11 cellular contexts compared by ENCODE assay signal in the genomic region with DNA sequence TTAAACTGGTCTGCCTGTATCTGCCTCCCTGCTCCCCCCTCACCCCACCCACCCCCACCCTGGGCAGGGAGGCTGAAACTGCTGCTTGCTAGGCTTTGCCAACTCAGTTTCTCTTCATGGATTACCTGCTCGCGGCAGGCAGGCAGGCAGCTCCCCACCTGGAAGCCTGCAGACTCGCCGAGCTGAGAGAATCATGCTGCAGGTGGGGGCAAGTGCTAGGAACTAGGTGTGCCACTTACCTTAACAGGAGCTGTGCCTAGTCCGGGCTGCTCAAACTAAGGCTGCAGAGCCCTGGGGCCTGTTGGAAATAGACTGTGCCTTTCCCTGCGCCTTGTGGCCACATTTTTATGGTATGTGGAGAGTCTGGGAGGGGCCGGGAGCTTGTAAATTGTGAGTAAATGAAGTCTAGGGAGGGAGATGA. TPM values are rescaled to one million over a fixed set of nuclear protein-coding genes. Genes with fewer than 3 reads are reported as not detected.
DNase-seq lines count a peak whose midpoint lies in the region; ATAC-seq, FAIRE-seq and TF ChIP-seq lines count a peak whose summit lies in the region.
"Had no signal": no experiment of that assay in that cellular context is flagged by ENCODE, and none has a peak within 500 bp of the region (broad histone marks: within the 10 kb centered on the region; RNA-seq: fewer than 3 reads in every experiment).

No MANE protein-coding gene starts in this region.

- peak overlapping the region; percentile 67 for H3K27ac Mint-ChIP-seq in activated CD4-positive, alpha-beta T cell treated with anti-CD3 and anti-CD28 coated beads, Interleukin-2, amount 10 ng/mL, durations not matched to agents 24 days and 14 days
- peak overlapping the region; percentile 83 for H3K27ac Mint-ChIP-seq in WTC11
- no peak overlapping the region for H3K27ac Mint-ChIP-seq in stimulated activated naive CD8-positive, alpha-beta T cell treated with anti-CD3 and anti-CD28 coated beads, Interleukin-15, amount 100 ng/mL, for 72 hours

- peaks cover 63% of the 10 kb centered on the region for H3K4me1 Mint-ChIP-seq in activated CD4-positive, alpha-beta T cell treated with anti-CD3 and anti-CD28 coated beads, Interleukin-2, amount 10 ng/mL, durations not matched to agents 24 days and 14 days
- peaks cover 71% of the 10 kb centered on the region for H3K4me1 Mint-ChIP-seq in WTC11
- peaks cover 91% of the 10 kb centered on the region for H3K4me1 Mint-ChIP-seq in stimulated activated naive CD8-positive, alpha-beta T cell treated with anti-CD3 and anti-CD28 coated beads, Interleukin-15, amount 100 ng/mL, for 72 hours

- in situ Hi-C loops in HepG2 (cut with HindIII; ENCODE audit: extremely low pct_ligation_motif_present, low pct_unique_long_range_greater_than_20kb) = no loop called here

- no TSS peak for BruUV-seq in HepG2 (replicated peaks; lab: Mats Ljungman, UMichigan)

- H4K20me1 ChIP-seq in HepG2 (ENCODE audit: insufficient read depth, low read length) = no peaks in the 10 kb centered on the region

- ATAC-seq in WTC11 (no peak), esophagus mucosa (peak; percentile 84), SK-N-SH treated with all-trans-retinoic acid at 6 μM for 48 hours (no peak), HG02763 (IDR thresholded peaks at IDR 0.05; ENCODE audit: unreplicated experiment) (no peak), HepG2 (no peak)
- ATAC-seq in stimulated activated naive CD8-positive, alpha-beta T cell treated with anti-CD3 and anti-CD28 coated beads, Interleukin-15, amount 100 ng/mL, for 72 hours = no peak
- ATAC-seq: heart left ventricle had no signal

- no peak for FAIRE-seq in HepG2 (lab: Jason Lieb, UNC)

- H3K4me3 ChIP-seq in HepG2 (replicated peaks in 1 of 3; ENCODE audit: insufficient read depth in 1 of 3, low read depth in 2 of 3, low read length in 3 of 3) = no peak overlapping the region
- H3K4me3 ChIP-seq: heart left ventricle had no signal

- intact Hi-C loops in activated CD4-positive, alpha-beta T cell treated with anti-CD3 and anti-CD28 coated beads, Interleukin-2, amount 10 ng/mL, durations not matched to agents 24 days and 14 days (cut with micrococcal nuclease) = loop anchor here (2.0 kb wide), 1 partner anchor 20 kb away; no protein-coding TSS in a partner anchor
- intact Hi-C loops in HepG2 (cut with micrococcal nuclease; ENCODE audit: unreplicated experiment) = no loop called here

- no peaks in the 10 kb centered on the region for H3K9me3 ChIP-seq in HepG2 (ENCODE audit: low read length)
- H3K9me3 ChIP-seq: heart left ventricle had no signal

- WGBS in HepG2 (ENCODE audit: low lambda C conversion rate) = 100% methylated on average over 6 of the region's 7 CpGs

- H3K9me3 Mint-ChIP-seq in activated CD4-positive, alpha-beta T cell treated with anti-CD3 and anti-CD28 coated beads, Interleukin-2, amount 10 ng/mL, durations not matched to agents 24 days and 14 days = no peaks in the 10 kb centered on the region
- H3K9me3 Mint-ChIP-seq in WTC11 = no peaks in the 10 kb centered on the region
- H3K9me3 Mint-ChIP-seq in stimulated activated naive CD8-positive, alpha-beta T cell treated with anti-CD3 and anti-CD28 coated beads, Interleukin-15, amount 100 ng/mL, for 72 hours = no peaks in the 10 kb centered on the region

- TF ChIP-seq POLR2A in HepG2 (IDR thresholded peaks at IDR 0.05; ENCODE audit: insufficient read depth in 1 of 2, low read depth in 2 of 2, low read length in 2 of 2) = no peak

- H3K4me1 ChIP-seq in HepG2 (ENCODE audit: insufficient read depth, low read length) = peaks cover 38% of the 10 kb centered on the region

- H3K9ac ChIP-seq in HepG2 (ENCODE audit: insufficient read depth, low read depth, low read length) = no peak overlapping the region

- H3K27me3 Mint-ChIP-seq in activated CD4-positive, alpha-beta T cell treated with anti-CD3 and anti-CD28 coated beads, Interleukin-2, amount 10 ng/mL, durations not matched to agents 24 days and 14 days = no peaks in the 10 kb centered on the region
- no peaks in the 10 kb centered on the region for H3K27me3 Mint-ChIP-seq in WTC11 (ENCODE audit: low read depth)
- H3K27me3 Mint-ChIP-seq in stimulated activated naive CD8-positive, alpha-beta T cell treated with anti-CD3 and anti-CD28 coated beads, Interleukin-15, amount 100 ng/mL, for 72 hours = no peaks in the 10 kb centered on the region

- H3K79me2 ChIP-seq in HepG2 (ENCODE audit: insufficient read depth, low read length) = peaks cover 46% of the 10 kb centered on the region

- TF ChIP-seq RAD21 in HepG2 (CRISPR knock-in tag; IDR thresholded peaks at IDR 0.05) = no peak

- TF ChIP-seq CTCF in WTC11 (IDR thresholded peaks at IDR 0.05) (no peak), HepG2 (CRISPR knock-in tag; IDR thresholded peaks at IDR 0.05) (no peak)

- DNase-seq in activated CD4-positive, alpha-beta T cell treated with anti-CD3 and anti-CD28 coated beads, Interleukin-2, amount 10 ng/mL, durations not matched to agents 24 days and 14 days = no peak
- no peak for DNase-seq in activated CD4-positive, alpha-beta T cell treated with anti-CD3 and anti-CD28 coated beads, Interleukin-2, amount 50 U/mL, for 48 hours
- DNase-seq in WTC11 (ENCODE audit: low spot score) (no peak), HepG2 (ENCODE audit: low spot score) (no peak)
- DNase-seq in stimulated activated naive CD8-positive, alpha-beta T cell treated with anti-CD3 and anti-CD28 coated beads, Interleukin-15, amount 100 ng/mL, for 72 hours = no peak
- DNase-seq: cortex of kidney, H7, heart left ventricle had no signal

- CTCF ChIA-PET in WTC11 (lab: Charles Lee) = interaction anchor here (0.6 to 1.9 kb wide), 2 partner anchors 77 to 131 kb away, joined by 5 to 7 read pairs; no protein-coding TSS in a partner anchor
- CTCF ChIA-PET in HepG2 (lab: Yijun Ruan, JAX; ENCODE audit: low intra/inter-chr PET ratio, low total read pairs) = no interaction called here

- H3K27me3 ChIP-seq in HepG2 (ENCODE audit: control insufficient read depth in 1 of 2, insufficient read depth in 2 of 2, low read length in 2 of 2) = no peaks in the 10 kb centered on the region
- H3K27me3 ChIP-seq: heart left ventricle had no signal

- H2AFZ ChIP-seq in HepG2 (ENCODE audit: low read length) = no peak overlapping the region

- peaks cover 1 to 16% of the 10 kb centered on the region in 2 experiments; a peak in 3 of 5 replicates for H3K36me3 ChIP-seq in HepG2 (replicated peaks in 1 of 2; ENCODE audit: control insufficient read depth in 1 of 2, insufficient read depth in 2 of 2, low read length in 2 of 2)

- H3K36me3 Mint-ChIP-seq in activated CD4-positive, alpha-beta T cell treated with anti-CD3 and anti-CD28 coated beads, Interleukin-2, amount 10 ng/mL, durations not matched to agents 24 days and 14 days (ENCODE audit: low read depth) = peaks cover 21% of the 10 kb centered on the region
- no peaks in the 10 kb centered on the region for H3K36me3 Mint-ChIP-seq in WTC11

- H3K4me3 Mint-ChIP-seq in activated CD4-positive, alpha-beta T cell treated with anti-CD3 and anti-CD28 coated beads, Interleukin-2, amount 10 ng/mL, durations not matched to agents 24 days and 14 days = peak overlapping the region; percentile 61
- no peak overlapping the region for H3K4me3 Mint-ChIP-seq in WTC11
- H3K4me3 Mint-ChIP-seq in stimulated activated naive CD8-positive, alpha-beta T cell treated with anti-CD3 and anti-CD28 coated beads, Interleukin-15, amount 100 ng/mL, for 72 hours = peak overlapping the region; percentile 54 to 73

- POLR2A ChIA-PET in WTC11 (lab: Charles Lee) (no interaction called here), HepG2 (lab: Yijun Ruan, JAX) (no interaction called here)

- H3K4me2 ChIP-seq in HepG2 (ENCODE audit: low read depth, low read length) = no peak overlapping the region

- TF ChIP-seq EP300 in HepG2 (IDR thresholded peaks at IDR 0.05; ENCODE audit: low read depth in 2 of 2, low read length in 2 of 2) (no peak), HepG2 (CRISPR knock-in tag; IDR thresholded peaks at IDR 0.05; ENCODE audit: borderline replicate concordance) (no peak)

- no peak overlapping the region for H3K27ac ChIP-seq in HepG2 (ENCODE audit: extremely low read length, insufficient read depth, low read length)

RNA-seq across cellular contexts. Expression of a gene that starts 30.3 kb away (rescaled TPM):
- 34.2 and 41.0 TPM in 2 replicates for total RNA-seq in activated CD4-positive, alpha-beta T cell treated with anti-CD3 and anti-CD28 coated beads, Interleukin-2, amount 10 ng/mL, durations not matched to agents 24 days and 14 days
- total RNA-seq in WTC11 (2021) (50.8 to 57.4 TPM (median 51.4 TPM) in 3 replicates), esophagus mucosa (70.6 TPM), HepG2 (2016; rRNA removed; fragmentation: Illumina TruSeq; extraction: Trizol) (13.9 and 17.4 TPM in 2 replicates)
- 2.8 and 3.2 TPM in 2 replicates for total RNA-seq in HepG2 (2016; cell fraction: cytosol; rRNA removed; fragmentation: Illumina TruSeq; extraction: Trizol; ENCODE audit: low read depth)
- total RNA-seq in HepG2 (2016; cell fraction: insoluble cytoplasmic fraction; rRNA removed; fragmentation: Illumina TruSeq; extraction: Trizol) = 13.6 and 14.5 TPM in 2 replicates
- total RNA-seq in HepG2 (2016; cell fraction: membrane; rRNA removed; fragmentation: Illumina TruSeq; extraction: Trizol) = 10.2 and 10.4 TPM in 2 replicates
- 13.5 and 15.1 TPM in 2 replicates for total RNA-seq in HepG2 (2016; cell fraction: nucleus; rRNA removed; fragmentation: Illumina TruSeq; extraction: Trizol)
- 13.5 and 14.6 TPM in 2 replicates for polyA plus RNA-seq in HepG2 (2011; rRNA removed)
- 9.1 and 10.3 TPM in 2 replicates for polyA plus RNA-seq in HepG2 (2011; cell fraction: cytosol; rRNA removed)
- 16.5 and 18.4 TPM in 2 replicates for polyA plus RNA-seq in HepG2 (2011; cell fraction: nucleus; rRNA removed)
- 11.6 and 13.0 TPM in 2 replicates for polyA plus RNA-seq in HepG2 (2012)
- 1.5 and 1.6 TPM in 2 replicates for polyA plus RNA-seq in HepG2 (2016; cell fraction: cytosol; fragmentation: Illumina TruSeq; extraction: Trizol; ENCODE audit: low read depth)
- 13.0 and 19.7 TPM in 2 replicates for polyA plus RNA-seq in HepG2 (2016; cell fraction: insoluble cytoplasmic fraction; fragmentation: Illumina TruSeq; extraction: Trizol; ENCODE audit: low read depth)
- polyA plus RNA-seq in HepG2 (2016; cell fraction: membrane; fragmentation: Illumina TruSeq; extraction: Trizol; ENCODE audit: low read depth) = 6.2 and 6.3 TPM in 2 replicates
- polyA plus RNA-seq in HepG2 (2016; cell fraction: nucleus; fragmentation: Illumina TruSeq; extraction: Trizol; ENCODE audit: insufficient read depth, low read depth) = 21.4 and 25.0 TPM in 2 replicates
- polyA minus RNA-seq in HepG2 (2011; rRNA and poly(A)+ RNA removed; ENCODE audit: low replicate concordance) = 21.4 and 36.1 TPM in 2 replicates
- polyA minus RNA-seq in HepG2 (2011; cell fraction: cytosol; rRNA and poly(A)+ RNA removed) = 15.8 and 17.9 TPM in 2 replicates
- 10.9 and 17.4 TPM in 2 replicates for polyA minus RNA-seq in HepG2 (2011; cell fraction: nucleus; rRNA and poly(A)+ RNA removed)

RNA-seq across cellular contexts. Expression of a gene that starts 47.8 kb away (rescaled TPM):
- 0.26 and 0.28 TPM in 2 replicates for total RNA-seq in activated CD4-positive, alpha-beta T cell treated with anti-CD3 and anti-CD28 coated beads, Interleukin-2, amount 10 ng/mL, durations not matched to agents 24 days and 14 days
- total RNA-seq in WTC11 (2021) (77.4 to 98.3 TPM (median 92.0 TPM) in 3 replicates), esophagus mucosa (0.16 TPM), HepG2 (2016; rRNA removed; fragmentation: Illumina TruSeq; extraction: Trizol) (6.9 and 8.5 TPM in 2 replicates)
- total RNA-seq in HepG2 (2016; cell fraction: cytosol; rRNA removed; fragmentation: Illumina TruSeq; extraction: Trizol; ENCODE audit: low read depth) = 4.0 and 4.8 TPM in 2 replicates
- 5.2 and 8.3 TPM in 2 replicates for total RNA-seq in HepG2 (2016; cell fraction: insoluble cytoplasmic fraction; rRNA removed; fragmentation: Illumina TruSeq; extraction: Trizol)
- total RNA-seq in HepG2 (2016; cell fraction: membrane; rRNA removed; fragmentation: Illumina TruSeq; extraction: Trizol) = 9.3 and 10.4 TPM in 2 replicates
- total RNA-seq in HepG2 (2016; cell fraction: nucleus; rRNA removed; fragmentation: Illumina TruSeq; extraction: Trizol) = 4.9 and 5.7 TPM in 2 replicates
- polyA plus RNA-seq in HepG2 (2011; rRNA removed) = 8.3 and 9.1 TPM in 2 replicates
- 6.2 and 8.1 TPM in 2 replicates for polyA plus RNA-seq in HepG2 (2011; cell fraction: cytosol; rRNA removed)
- 12.4 and 14.3 TPM in 2 replicates for polyA plus RNA-seq in HepG2 (2011; cell fraction: nucleus; rRNA removed)
- 4.5 and 6.4 TPM in 2 replicates for polyA plus RNA-seq in HepG2 (2012)
- 5.0 and 5.5 TPM in 2 replicates for polyA plus RNA-seq in HepG2 (2016; cell fraction: cytosol; fragmentation: Illumina TruSeq; extraction: Trizol; ENCODE audit: low read depth)
- polyA plus RNA-seq in HepG2 (2016; cell fraction: insoluble cytoplasmic fraction; fragmentation: Illumina TruSeq; extraction: Trizol; ENCODE audit: low read depth) = 8.9 and 9.7 TPM in 2 replicates
- 8.9 and 10.1 TPM in 2 replicates for polyA plus RNA-seq in HepG2 (2016; cell fraction: membrane; fragmentation: Illumina TruSeq; extraction: Trizol; ENCODE audit: low read depth)
- polyA plus RNA-seq in HepG2 (2016; cell fraction: nucleus; fragmentation: Illumina TruSeq; extraction: Trizol; ENCODE audit: insufficient read depth, low read depth) = 16.2 and 16.9 TPM in 2 replicates
- polyA minus RNA-seq in HepG2 (2011; rRNA and poly(A)+ RNA removed; ENCODE audit: low replicate concordance) = 2.5 and 13.8 TPM in 2 replicates
- polyA minus RNA-seq in HepG2 (2011; cell fraction: cytosol; rRNA and poly(A)+ RNA removed) = 5.5 and 6.2 TPM in 2 replicates
- polyA minus RNA-seq in HepG2 (2011; cell fraction: nucleus; rRNA and poly(A)+ RNA removed) = 3.2 and 3.3 TPM in 2 replicates

RNA-seq across cellular contexts. Expression of a gene that starts 55.9 kb away (rescaled TPM):
- 60.2 and 65.8 TPM in 2 replicates for total RNA-seq in activated CD4-positive, alpha-beta T cell treated with anti-CD3 and anti-CD28 coated beads, Interleukin-2, amount 10 ng/mL, durations not matched to agents 24 days and 14 days
- total RNA-seq in WTC11 (2021) = 93.8 to 108 TPM (median 106 TPM) in 3 replicates
- total RNA-seq in esophagus mucosa = 4.4 TPM
- 23.6 and 29.9 TPM in 2 replicates for total RNA-seq in HepG2 (2016; rRNA removed; fragmentation: Illumina TruSeq; extraction: Trizol)
- total RNA-seq in HepG2 (2016; cell fraction: cytosol; rRNA removed; fragmentation: Illumina TruSeq; extraction: Trizol; ENCODE audit: low read depth) = 44.1 and 45.2 TPM in 2 replicates
- 19.6 and 30.8 TPM in 2 replicates for total RNA-seq in HepG2 (2016; cell fraction: insoluble cytoplasmic fraction; rRNA removed; fragmentation: Illumina TruSeq; extraction: Trizol)
- 65.9 and 67.9 TPM in 2 replicates for total RNA-seq in HepG2 (2016; cell fraction: membrane; rRNA removed; fragmentation: Illumina TruSeq; extraction: Trizol)
- total RNA-seq in HepG2 (2016; cell fraction: nucleus; rRNA removed; fragmentation: Illumina TruSeq; extraction: Trizol) = 18.3 and 21.0 TPM in 2 replicates
- 21.4 and 24.8 TPM in 2 replicates for polyA plus RNA-seq in HepG2 (2011; rRNA removed)
- polyA plus RNA-seq in HepG2 (2011; cell fraction: cytosol; rRNA removed) = 20.8 and 31.5 TPM in 2 replicates
- 29.5 and 33.6 TPM in 2 replicates for polyA plus RNA-seq in HepG2 (2011; cell fraction: nucleus; rRNA removed)
- 17.1 and 21.7 TPM in 2 replicates for polyA plus RNA-seq in HepG2 (2012)
- 69.3 and 70.4 TPM in 2 replicates for polyA plus RNA-seq in HepG2 (2016; cell fraction: cytosol; fragmentation: Illumina TruSeq; extraction: Trizol; ENCODE audit: low read depth)
- polyA plus RNA-seq in HepG2 (2016; cell fraction: insoluble cytoplasmic fraction; fragmentation: Illumina TruSeq; extraction: Trizol; ENCODE audit: low read depth) = 36.8 and 41.3 TPM in 2 replicates
- polyA plus RNA-seq in HepG2 (2016; cell fraction: membrane; fragmentation: Illumina TruSeq; extraction: Trizol; ENCODE audit: low read depth) = 88.9 and 91.0 TPM in 2 replicates
- 55.9 and 57.5 TPM in 2 replicates for polyA plus RNA-seq in HepG2 (2016; cell fraction: nucleus; fragmentation: Illumina TruSeq; extraction: Trizol; ENCODE audit: insufficient read depth, low read depth)
- polyA minus RNA-seq in HepG2 (2011; rRNA and poly(A)+ RNA removed; ENCODE audit: low replicate concordance) = 17.5 and 25.8 TPM in 2 replicates
- polyA minus RNA-seq in HepG2 (2011; cell fraction: cytosol; rRNA and poly(A)+ RNA removed) = 9.3 and 10.1 TPM in 2 replicates
- 13.3 and 14.8 TPM in 2 replicates for polyA minus RNA-seq in HepG2 (2011; cell fraction: nucleus; rRNA and poly(A)+ RNA removed)

Comparison
In these comparisons a context has a peak if more than half of its experiments do, and no peak if none do; other contexts are left out.
1. H3K27ac Mint-ChIP-seq: peak in activated CD4-positive, alpha-beta T cell treated with anti-CD3 and anti-CD28 coated beads, Interleukin-2, amount 10 ng/mL, durations not matched to agents 24 days and 14 days (single experiment) and WTC11 (single experiment); none in stimulated activated naive CD8-positive, alpha-beta T cell treated with anti-CD3 and anti-CD28 coated beads, Interleukin-15, amount 100 ng/mL, for 72 hours (0 of 2).